12 cellular contexts compared by ENCODE assay signal in genomic region chr10:11197854-11198253, GRCh38.
DNase-seq lines count a peak whose midpoint lies in the region; ATAC-seq and TF ChIP-seq lines count a peak whose summit lies in the region.
"Had no signal": no experiment of that assay in that cellular context is flagged by ENCODE, and none has a peak within 500 bp of the region (broad histone marks: within the 10 kb centered on the region; RNA-seq: fewer than 3 reads in every experiment).

No MANE protein-coding gene starts in this region.

- no peaks in the 10 kb centered on the region for H3K9me3 ChIP-seq in neutrophil

- H3K4me3 ChIP-seq in neutrophil (ENCODE audit: low read depth in 1 of 2, low read length in 1 of 2) = no peak overlapping the region

- peaks cover 96% of the 10 kb centered on the region for H3K36me3 Mint-ChIP-seq in activated T-cell treated with anti-CD3 and anti-CD28 coated beads, Interleukin-2, amount 50 U/mL, for 24 hours (ENCODE audit: low read depth)
- H3K36me3 Mint-ChIP-seq in activated T-cell treated with anti-CD3 and anti-CD28 coated beads, Interleukin-2, amount 50 U/mL, for 4 hours (ENCODE audit: insufficient read depth) = peaks cover 73% of the 10 kb centered on the region
- peaks cover 97% of the 10 kb centered on the region for H3K36me3 Mint-ChIP-seq in brain

- peak overlapping the region; percentile 66 for H3K27ac ChIP-seq in neutrophil

- peaks cover 84% of the 10 kb centered on the region for H3K36me3 ChIP-seq in neutrophil

- TF ChIP-seq CTCF in brain (conservative IDR thresholded peaks at IDR 0.05) = no peak
- no peak for TF ChIP-seq CTCF in neutrophil (IDR thresholded peaks at IDR 0.05)

- no peaks in the 10 kb centered on the region for H3K27me3 ChIP-seq in neutrophil

- H3K9me3 Mint-ChIP-seq in activated T-cell treated with anti-CD3 and anti-CD28 coated beads, Interleukin-2, amount 50 U/mL, for 24 hours = no peaks in the 10 kb centered on the region
- no peaks in the 10 kb centered on the region for H3K9me3 Mint-ChIP-seq in activated T-cell treated with anti-CD3 and anti-CD28 coated beads, Interleukin-2, amount 50 U/mL, for 4 hours
- H3K9me3 Mint-ChIP-seq in brain = peaks cover 3 to 47% (median 34%) of the 10 kb centered on the region in 5 experiments

- no peak for ATAC-seq in activated T-cell treated with anti-CD3 and anti-CD28 coated beads, Interleukin-2, amount 50 U/mL, for 4 hours
- ATAC-seq in GM18502 (IDR thresholded peaks at IDR 0.05; ENCODE audit: poor library complexity, unreplicated experiment) = no peak
- no peak for ATAC-seq in HG03196 (IDR thresholded peaks at IDR 0.05; ENCODE audit: unreplicated experiment)

- no peak overlapping the region for H3K4me3 Mint-ChIP-seq in activated T-cell treated with anti-CD3 and anti-CD28 coated beads, Interleukin-2, amount 50 U/mL, for 24 hours
- H3K4me3 Mint-ChIP-seq in activated T-cell treated with anti-CD3 and anti-CD28 coated beads, Interleukin-2, amount 50 U/mL, for 4 hours = no peak overlapping the region
- H3K4me3 Mint-ChIP-seq in brain = peak overlapping the region in 1 of 5 experiments; percentile 13

- peaks cover 96% of the 10 kb centered on the region for H3K4me1 Mint-ChIP-seq in activated T-cell treated with anti-CD3 and anti-CD28 coated beads, Interleukin-2, amount 50 U/mL, for 24 hours (ENCODE audit: low read depth)
- peaks cover 96% of the 10 kb centered on the region for H3K4me1 Mint-ChIP-seq in activated T-cell treated with anti-CD3 and anti-CD28 coated beads, Interleukin-2, amount 50 U/mL, for 4 hours (ENCODE audit: low read depth)
- H3K4me1 Mint-ChIP-seq in brain = peaks cover 77% of the 10 kb centered on the region

- no peaks in the 10 kb centered on the region for H3K27me3 Mint-ChIP-seq in activated T-cell treated with anti-CD3 and anti-CD28 coated beads, Interleukin-2, amount 50 U/mL, for 24 hours
- H3K27me3 Mint-ChIP-seq in activated T-cell treated with anti-CD3 and anti-CD28 coated beads, Interleukin-2, amount 50 U/mL, for 4 hours (ENCODE audit: low read depth) = no peaks in the 10 kb centered on the region
- peaks cover 4% of the 10 kb centered on the region for H3K27me3 Mint-ChIP-seq in brain

- no peak for DNase-seq in activated T-cell treated with anti-CD3 and anti-CD28 coated beads, Interleukin-2, amount 50 U/mL, for 24 hours
- DNase-seq in activated T-cell treated with anti-CD3 and anti-CD28 coated beads, Interleukin-2, amount 50 U/mL, for 4 hours = no peak
- DNase-seq in NCI-H146 (lab: John Stamatoyannopoulos, UW) = peak; percentile 56
- DNase-seq in activated CD8-positive, alpha-beta memory T cell treated with anti-CD3 and anti-CD28 coated beads, Interleukin-2, amount 50 U/mL, for 4 hours = no peak
- DNase-seq: activated CD4-positive, CD25-positive, alpha-beta regulatory T cell; DMS79; effector memory CD4-positive, alpha-beta T cell; OCI-M1 had no signal

- peak overlapping the region; percentile 97 for H3K27ac Mint-ChIP-seq in activated T-cell treated with anti-CD3 and anti-CD28 coated beads, Interleukin-2, amount 50 U/mL, for 24 hours
- H3K27ac Mint-ChIP-seq in brain = peak overlapping the region in 4 of 5 experiments; percentile 38 to 87 (median 79)

- H3K4me1 ChIP-seq in neutrophil (ENCODE audit: control insufficient read depth in 1 of 2, insufficient read depth in 1 of 2, low read depth in 1 of 2, low read length in 1 of 2) = peaks cover 51 to 52% of the 10 kb centered on the region in 2 experiments
